ENCODE assay signal across 22 cellular contexts in genomic region chr6:10276106-10276505, GRCh38.
DNase-seq lines count a peak whose midpoint lies in the region; ATAC-seq, FAIRE-seq and TF ChIP-seq lines count a peak whose summit lies in the region.
"Had no signal": no experiment of that assay in that cellular context is flagged by ENCODE, and none has a peak within 500 bp of the region (broad histone marks: within the 10 kb centered on the region; RNA-seq: fewer than 3 reads in every experiment).

No MANE protein-coding gene starts in this region.

- H3K9ac ChIP-seq in IMR-90 (ENCODE audit: low read depth, low read length), result no peak overlapping the region

- TF ChIP-seq RAD21 in IMR-90 (IDR thresholded peaks at IDR 0.05; ENCODE audit: low read length), result no peak

- CTCF ChIA-PET in IMR-90 (lab: Yijun Ruan, JAX), result no interaction called here

- H2BK5ac ChIP-seq in IMR-90 (ENCODE audit: low read depth, low read length, poor library complexity, severe bottlenecking), result no peak overlapping the region

- no peak overlapping the region for H3K23ac ChIP-seq in IMR-90 (ENCODE audit: low read depth, low read length)

- H3K56ac ChIP-seq in IMR-90 (ENCODE audit: extremely low read depth, insufficient read depth, low read length), result no peak overlapping the region

- H3K4me2 ChIP-seq in IMR-90 (ENCODE audit: low read depth, low read length), result no peak overlapping the region

- no peaks in the 10 kb centered on the region for H3K36me3 ChIP-seq in IMR-90 (ENCODE audit: control insufficient read depth, insufficient read depth, low read length)
- no peaks in the 10 kb centered on the region for H3K36me3 ChIP-seq in bronchial epithelial cell (ENCODE audit: control insufficient read depth, insufficient read depth, low read length)
- H3K36me3 ChIP-seq: left lung, right atrium auricular region, vagina had no signal

- H2BK15ac ChIP-seq in IMR-90 (ENCODE audit: low read depth, low read length), result no peak overlapping the region

- TF ChIP-seq CTCF in AG10803 (conservative IDR thresholded peaks at IDR 0.05; ENCODE audit: low read length) (no peak), IMR-90 (conservative IDR thresholded peaks at IDR 0.05; ENCODE audit: low read depth, low read length) (no peak), bronchial epithelial cell (IDR thresholded peaks at IDR 0.05; ENCODE audit: insufficient read depth, low read length, severe bottlenecking) (no peak)

- H3K9me1 ChIP-seq in IMR-90 (ENCODE audit: insufficient read depth, low read length), result no peaks in the 10 kb centered on the region

- H4K91ac ChIP-seq in IMR-90 (ENCODE audit: insufficient read depth, low read depth, low read length), result no peak overlapping the region

- H2AK5ac ChIP-seq in IMR-90 (ENCODE audit: low read depth, low read length), result no peak overlapping the region

- H2AK9ac ChIP-seq in IMR-90 (replicated peaks; ENCODE audit: low read depth, low read length, poor library complexity), result no peak overlapping the region

- no peaks in the 10 kb centered on the region for H3K27me3 ChIP-seq in IMR-90 (ENCODE audit: control insufficient read depth, insufficient read depth, low read length)
- no peaks in the 10 kb centered on the region for H3K27me3 ChIP-seq in bronchial epithelial cell (ENCODE audit: control insufficient read depth, insufficient read depth, low read length)
- H3K27me3 ChIP-seq: left lung, right atrium auricular region, vagina had no signal

- H2BK20ac ChIP-seq in IMR-90 (ENCODE audit: low read depth, low read length), result no peak overlapping the region

- 0 out of 2 replicates have a peak, but pooled peaks cover 6% of the 10 kb centered on the region for H3K9me3 ChIP-seq in IMR-90 (ENCODE audit: control insufficient read depth, insufficient read depth, low read length)
- H3K9me3 ChIP-seq: left lung, right atrium auricular region, vagina had no signal

- no peaks in the 10 kb centered on the region for H3K4me1 ChIP-seq in IMR-90 (ENCODE audit: control insufficient read depth, insufficient read depth, low read length)
- H3K4me1 ChIP-seq: left lung, right atrium auricular region, vagina had no signal

- DNase-seq in AG10803 (ENCODE audit: low read depth) (peak; percentile 25), IMR-90 (peak; percentile 31), bronchial epithelial cell (ENCODE audit: low read depth) (peak; percentile 48), kidney tubule cell (ENCODE audit: low spot score) (peak; percentile 38), NCI-H1092 treated with DMSO at 0.1 percent for 48 hours (lab: John Stamatoyannopoulos, UW) (no peak), UCSD-AML1 (lab: John Stamatoyannopoulos, UW; ENCODE audit: unreplicated experiment) (no peak)
- DNase-seq in effector CD4-positive, alpha-beta T cell, result no peak
- DNase-seq in activated naive CD4-positive, alpha-beta T cell treated with anti-CD3 and anti-CD28 coated beads, Interleukin-2, amount 50 U/mL, for 16 hours, result no peak
- DNase-seq: activated CD4-positive, alpha-beta memory T cell treated with anti-CD3 and anti-CD28 coated beads for 36 hours; activated naive CD4-positive, alpha-beta T cell; anterior cingulate cortex; Kasumi-1; left lung; NCI-H1417 treated with DMSO at 0.1 percent for 48 hours; NCI-H2171; nucleus accumbens; substantia nigra; T-helper 2 cell had no signal

- H3K27ac ChIP-seq in IMR-90 (ENCODE audit: insufficient read depth, low read length), result no peak overlapping the region
- H3K27ac ChIP-seq: left lung, right atrium auricular region, vagina had no signal

- H2AFZ ChIP-seq in IMR-90 (replicated peaks; ENCODE audit: low read length, poor library complexity), result no peak overlapping the region

- H3K14ac ChIP-seq in IMR-90 (replicated peaks; ENCODE audit: low read depth, low read length), result no peak overlapping the region

- intact Hi-C loops in IMR-90 (cut with micrococcal nuclease), result no loop called here

- peak; percentile 37; the same call in 1 of the 2 replicates for ATAC-seq in IMR-90 (ENCODE audit: low read depth)
- ATAC-seq: left lung had no signal

- in situ Hi-C loops in IMR-90 (cut with MboI; ENCODE audit: low sequenced_read_pairs), result no loop called here

- H3K18ac ChIP-seq in IMR-90 (ENCODE audit: low read depth, low read length), result no peak overlapping the region

- no peak for TF ChIP-seq POLR2A in IMR-90 (IDR thresholded peaks at IDR 0.05; ENCODE audit: low read depth, low read length)

- no peak overlapping the region for H3K4me3 ChIP-seq in AG10803 (ENCODE audit: low read length)
- no peak overlapping the region for H3K4me3 ChIP-seq in IMR-90 (ENCODE audit: insufficient read depth, low read depth, low read length)
- H3K4me3 ChIP-seq in bronchial epithelial cell (ENCODE audit: low read depth, low read length), result no peak overlapping the region
- H3K4me3 ChIP-seq: left lung, right atrium auricular region, vagina had no signal

- H3K4ac ChIP-seq in IMR-90 (ENCODE audit: low read depth, low read length), result no peak overlapping the region

- H4K8ac ChIP-seq in IMR-90 (ENCODE audit: low read depth in 2 of 2, low read length in 2 of 2), result no peak overlapping the region

- no peaks in the 10 kb centered on the region for H4K20me1 ChIP-seq in IMR-90 (ENCODE audit: insufficient read depth, low read length)

- FAIRE-seq in bronchial epithelial cell (lab: Jason Lieb, UNC), result no peak
- FAIRE-seq: colon, frontal cortex had no signal

- no peak overlapping the region for H4K5ac ChIP-seq in IMR-90 (ENCODE audit: low read depth, low read length)

- POLR2A ChIA-PET in IMR-90 (lab: Charles Lee; ENCODE audit: unreplicated experiment), result no interaction called here

- no peaks in the 10 kb centered on the region for H3K79me1 ChIP-seq in IMR-90 (ENCODE audit: low read depth in 1 of 2, low read length in 2 of 2)

- dilution Hi-C loops in IMR-90 (cut with HindIII; ENCODE audit: low sequenced_read_pairs, unreplicated experiment), result no loop called here

- BruUV-seq in IMR-90 (replicated peaks; lab: Mats Ljungman, UMichigan), result no TSS peak

- H2BK120ac ChIP-seq in IMR-90 (ENCODE audit: low read depth, low read length), result no peak overlapping the region

- no CpG with 5 or more reads among the region's 2 CpGs for WGBS in IMR-90 (ENCODE audit: extremely low coverage in 2 of 2, insufficient read length in 1 of 2), 2 experiments

TF ChIP-seq in IMR-90, 13 proteins besides CTCF, POLR2A, EP300 and RAD21:
- no peak for TF ChIP-seq USF2 (IDR thresholded peaks at IDR 0.05; ENCODE audit: low read depth, low read length)
- TF ChIP-seq RCOR1 (IDR thresholded peaks at IDR 0.05; ENCODE audit: insufficient replicate concordance, low read length), result no peak
- no peak for TF ChIP-seq SMC3 (IDR thresholded peaks at IDR 0.05; ENCODE audit: low read depth, low read length)
- TF ChIP-seq BHLHE40 (IDR thresholded peaks at IDR 0.05; ENCODE audit: low read depth, low read length), result no peak
- TF ChIP-seq MAZ (IDR thresholded peaks at IDR 0.05; ENCODE audit: borderline replicate concordance, low read depth, low read length), result no peak
- no peak for TF ChIP-seq RFX5 (IDR thresholded peaks at IDR 0.05; ENCODE audit: low read depth, low read length)

Comparison
In these comparisons a context has a peak if more than half of its experiments do, and no peak if none do; other contexts are left out.
1. DNase-seq: peak in AG10803 (single experiment), IMR-90 (single experiment), bronchial epithelial cell (single experiment) and kidney tubule cell (single experiment); none in effector CD4-positive, alpha-beta T cell (single experiment), NCI-H1092 treated with DMSO at 0.1 percent for 48 hours (single experiment), UCSD-AML1 (single experiment) and activated naive CD4-positive, alpha-beta T cell treated with anti-CD3 and anti-CD28 coated beads, Interleukin-2, amount 50 U/mL, for 16 hours (single experiment).